1 cellular context compared by ENCODE assay signal in the genomic region with DNA sequence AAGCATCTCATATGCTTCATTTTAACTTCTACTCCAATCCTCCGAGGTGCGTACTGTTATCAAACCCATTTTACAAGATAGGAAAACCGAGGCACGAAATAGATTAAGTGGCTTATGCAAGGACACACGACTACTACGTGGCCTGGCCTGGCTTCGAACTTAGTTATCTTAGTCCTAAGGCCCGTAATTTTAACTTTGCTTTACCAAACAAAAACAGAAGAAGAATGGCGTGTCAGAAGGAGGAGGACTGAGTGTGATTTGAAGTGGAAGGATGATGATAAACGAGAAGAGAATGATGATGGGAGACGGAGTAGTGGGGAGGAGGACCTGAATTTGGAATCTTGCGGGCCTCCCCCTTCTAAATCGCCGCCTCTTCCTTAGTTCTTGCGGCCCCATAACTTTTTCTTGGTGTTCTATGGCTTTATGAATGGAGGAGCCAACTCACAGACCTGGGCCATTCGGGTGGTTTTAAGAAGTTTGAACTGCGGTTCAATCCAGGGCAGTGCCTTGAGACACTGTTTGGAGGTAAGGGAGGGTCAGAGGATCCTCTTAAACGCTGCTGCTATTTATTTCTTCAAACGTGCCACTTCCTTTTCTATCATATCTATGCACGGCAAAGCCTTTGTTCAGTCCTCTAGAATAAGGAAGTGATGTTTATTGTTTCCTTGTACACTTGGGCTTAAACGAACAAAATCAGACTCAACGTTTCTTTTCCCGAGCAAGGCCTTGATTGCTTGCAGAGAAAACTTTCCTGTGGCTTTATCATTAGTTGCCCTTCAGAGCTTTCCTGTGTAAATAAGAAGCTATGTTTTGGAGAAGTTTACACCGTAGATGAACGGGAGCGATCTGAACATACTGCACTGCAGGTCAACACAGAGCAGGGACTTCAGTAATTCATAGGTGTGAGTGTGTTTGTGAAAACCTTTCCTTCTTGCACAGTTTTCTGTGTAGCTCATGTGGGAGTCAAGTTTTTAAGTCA.
TF ChIP-seq lines count a peak whose summit lies in the region.

No MANE protein-coding gene starts in this region.

TF ChIP-seq in neural cell, 6 proteins besides CTCF, POLR2A, EP300 and RAD21 (continued from another document):
- TF ChIP-seq, protein P1, sequence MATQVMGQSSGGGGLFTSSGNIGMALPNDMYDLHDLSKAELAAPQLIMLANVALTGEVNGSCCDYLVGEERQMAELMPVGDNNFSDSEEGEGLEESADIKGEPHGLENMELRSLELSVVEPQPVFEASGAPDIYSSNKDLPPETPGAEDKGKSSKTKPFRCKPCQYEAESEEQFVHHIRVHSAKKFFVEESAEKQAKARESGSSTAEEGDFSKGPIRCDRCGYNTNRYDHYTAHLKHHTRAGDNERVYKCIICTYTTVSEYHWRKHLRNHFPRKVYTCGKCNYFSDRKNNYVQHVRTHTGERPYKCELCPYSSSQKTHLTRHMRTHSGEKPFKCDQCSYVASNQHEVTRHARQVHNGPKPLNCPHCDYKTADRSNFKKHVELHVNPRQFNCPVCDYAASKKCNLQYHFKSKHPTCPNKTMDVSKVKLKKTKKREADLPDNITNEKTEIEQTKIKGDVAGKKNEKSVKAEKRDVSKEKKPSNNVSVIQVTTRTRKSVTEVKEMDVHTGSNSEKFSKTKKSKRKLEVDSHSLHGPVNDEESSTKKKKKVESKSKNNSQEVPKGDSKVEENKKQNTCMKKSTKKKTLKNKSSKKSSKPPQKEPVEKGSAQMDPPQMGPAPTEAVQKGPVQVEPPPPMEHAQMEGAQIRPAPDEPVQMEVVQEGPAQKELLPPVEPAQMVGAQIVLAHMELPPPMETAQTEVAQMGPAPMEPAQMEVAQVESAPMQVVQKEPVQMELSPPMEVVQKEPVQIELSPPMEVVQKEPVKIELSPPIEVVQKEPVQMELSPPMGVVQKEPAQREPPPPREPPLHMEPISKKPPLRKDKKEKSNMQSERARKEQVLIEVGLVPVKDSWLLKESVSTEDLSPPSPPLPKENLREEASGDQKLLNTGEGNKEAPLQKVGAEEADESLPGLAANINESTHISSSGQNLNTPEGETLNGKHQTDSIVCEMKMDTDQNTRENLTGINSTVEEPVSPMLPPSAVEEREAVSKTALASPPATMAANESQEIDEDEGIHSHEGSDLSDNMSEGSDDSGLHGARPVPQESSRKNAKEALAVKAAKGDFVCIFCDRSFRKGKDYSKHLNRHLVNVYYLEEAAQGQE (IDR thresholded peaks at IDR 0.05; ENCODE audit: borderline replicate concordance), result no peak
- no peak for TF ChIP-seq POLR2AphosphoS5 (IDR thresholded peaks at IDR 0.05)
